ENCODE assay signal across 19 cellular contexts in genomic region chr22:50401907-50402306, GRCh38. TPM values are rescaled to one million over a fixed set of nuclear protein-coding genes. Genes with fewer than 3 reads are reported as not detected.
DNase-seq lines count a peak whose midpoint lies in the region; ATAC-seq, FAIRE-seq and TF ChIP-seq lines count a peak whose summit lies in the region.
"Had no signal": no experiment of that assay in that cellular context is flagged by ENCODE, and none has a peak within 500 bp of the region (broad histone marks: within the 10 kb centered on the region; RNA-seq: fewer than 3 reads in every experiment).

No MANE protein-coding gene starts in this region.

- POLR2A ChIA-PET in HepG2 (lab: Yijun Ruan, JAX) = no interaction called here

- H3K27ac Mint-ChIP-seq in stimulated activated naive B cell treated with anti-CD40 and anti-IgM and Interleukin-4, amounts not matched to agents 10 μg/mL and 1 μg/mL and 100 μg/mL, for 72 hours = peak overlapping the region; percentile 25

- H3K4me3 ChIP-seq in BLaER1 treated with 17β-estradiol and CSF1 and Interleukin-3, amounts not matched to agents 10 nM and 100 nM = no peak overlapping the region
- H3K4me3 ChIP-seq in HepG2 (replicated peaks in 1 of 3; ENCODE audit: insufficient read depth in 1 of 3, low read depth in 2 of 3, low read length in 3 of 3) (no peak overlapping the region), gastrocnemius medialis (no peak overlapping the region), esophagus squamous epithelium (no peak overlapping the region)
- H3K4me3 ChIP-seq: HAP-1, K562 had no signal

- H3K4me2 ChIP-seq in BLaER1 treated with 17β-estradiol and CSF1 and Interleukin-3, amounts not matched to agents 10 nM and 100 nM = peak overlapping the region; percentile 85 to 98 (median 92)
- no peak overlapping the region for H3K4me2 ChIP-seq in HepG2 (ENCODE audit: low read depth, low read length)

- WGBS in HepG2 (ENCODE audit: low lambda C conversion rate) = 97% methylated on average over 4 of the region's 4 CpGs
- 93 to 95% methylated on average over 4 of the region's 4 CpGs for WGBS in esophagus squamous epithelium, 2 donors

- TF ChIP-seq POLR2A in HepG2 (IDR thresholded peaks at IDR 0.05; ENCODE audit: insufficient read depth in 1 of 2, low read depth in 2 of 2, low read length in 2 of 2) (no peak), gastrocnemius medialis (IDR thresholded peaks at IDR 0.05) (no peak), esophagus squamous epithelium (IDR thresholded peaks at IDR 0.05) (no peak)

- peaks cover 62 to 78% (median 72%) of the 10 kb centered on the region in 10 experiments for H3K4me1 ChIP-seq in BLaER1 treated with 17β-estradiol and CSF1 and Interleukin-3, amounts not matched to agents 10 nM and 100 nM
- H3K4me1 ChIP-seq in HepG2 (ENCODE audit: insufficient read depth, low read length) (peaks cover 65% of the 10 kb centered on the region), gastrocnemius medialis (peaks cover 13 to 23% of the 10 kb centered on the region in 2 donors), esophagus squamous epithelium (peaks cover 8 to 29% (median 10%) of the 10 kb centered on the region in 3 donors)
- H3K4me1 ChIP-seq: HAP-1 had no signal

- intact Hi-C loops in HepG2 (cut with micrococcal nuclease; ENCODE audit: unreplicated experiment) (no loop called here), gastrocnemius medialis (cut with DNase I; ENCODE audit: low total_unique reads) (no loop called here), esophagus squamous epithelium (cut with DNase I) (no loop called here)

- TF ChIP-seq RAD21 in HepG2 (CRISPR knock-in tag; IDR thresholded peaks at IDR 0.05) = no peak

- no peaks in the 10 kb centered on the region for H3K27me3 ChIP-seq in BLaER1 treated with 17β-estradiol and CSF1 and Interleukin-3, amounts not matched to agents 10 nM and 100 nM
- H3K27me3 ChIP-seq in HepG2 (ENCODE audit: control insufficient read depth in 1 of 2, insufficient read depth in 2 of 2, low read length in 2 of 2) (no peaks in the 10 kb centered on the region), gastrocnemius medialis (no peaks in the 10 kb centered on the region), esophagus squamous epithelium (no peaks in the 10 kb centered on the region)

- H3K4me3 Mint-ChIP-seq in stimulated activated naive B cell treated with anti-CD40 and anti-IgM and Interleukin-4, amounts not matched to agents 10 μg/mL and 1 μg/mL and 100 μg/mL, for 72 hours = no peak overlapping the region

- no peaks in the 10 kb centered on the region for H3K27me3 Mint-ChIP-seq in stimulated activated naive B cell treated with anti-CD40 and anti-IgM and Interleukin-4, amounts not matched to agents 10 μg/mL and 1 μg/mL and 100 μg/mL, for 72 hours
- H3K27me3 Mint-ChIP-seq: CD4-positive, CD25-positive, alpha-beta regulatory T cell had no signal

- peaks cover 46% of the 10 kb centered on the region for H3K79me2 ChIP-seq in HepG2 (ENCODE audit: insufficient read depth, low read length)

- peaks cover 24 to 53% of the 10 kb centered on the region in 2 donors for H3K36me3 Mint-ChIP-seq in stimulated activated naive B cell treated with anti-CD40 and anti-IgM and Interleukin-4, amounts not matched to agents 10 μg/mL and 1 μg/mL and 100 μg/mL, for 72 hours

- H2AFZ ChIP-seq in HepG2 (ENCODE audit: low read length) = no peak overlapping the region

- TF ChIP-seq EP300 in HepG2 (IDR thresholded peaks at IDR 0.05; ENCODE audit: low read depth in 2 of 2, low read length in 2 of 2) (no peak), HepG2 (CRISPR knock-in tag; IDR thresholded peaks at IDR 0.05; ENCODE audit: borderline replicate concordance) (no peak)

- FAIRE-seq in HepG2 (lab: Jason Lieb, UNC) = no peak
- FAIRE-seq: K562, RCC 7860 had no signal

- peak overlapping the region in 7 of 11 experiments; percentile 2 to 61 (median 25); a peak in 5 of 22 replicates for H3K9ac ChIP-seq in BLaER1 treated with 17β-estradiol and CSF1 and Interleukin-3, amounts not matched to agents 10 nM and 100 nM
- H3K9ac ChIP-seq in HepG2 (ENCODE audit: insufficient read depth, low read depth, low read length) = no peak overlapping the region

- TF ChIP-seq CTCF in VCaP (conservative IDR thresholded peaks at IDR 0.05) (no peak), HepG2 (CRISPR knock-in tag; IDR thresholded peaks at IDR 0.05) (no peak), gastrocnemius medialis (IDR thresholded peaks at IDR 0.05 in 4 of 5, conservative IDR thresholded peaks at IDR 0.05 in 1 of 5) (no peak), esophagus squamous epithelium (IDR thresholded peaks at IDR 0.05) (no peak)

- ATAC-seq in HepG2 = no peak
- no peak for ATAC-seq in stimulated activated naive B cell treated with anti-CD40 and anti-IgM and Interleukin-4, amounts not matched to agents 10 μg/mL and 1 μg/mL and 100 μg/mL, for 72 hours (replicated peaks)
- ATAC-seq in gastrocnemius medialis = no peak
- ATAC-seq: K562, Right ventricle myocardium inferior had no signal

- peaks cover 36 to 63% of the 10 kb centered on the region in 2 donors for H3K4me1 Mint-ChIP-seq in stimulated activated naive B cell treated with anti-CD40 and anti-IgM and Interleukin-4, amounts not matched to agents 10 μg/mL and 1 μg/mL and 100 μg/mL, for 72 hours

- no TSS peak for BruUV-seq in HepG2 (replicated peaks; lab: Mats Ljungman, UMichigan)

- CTCF ChIA-PET in HepG2 (lab: Yijun Ruan, JAX; ENCODE audit: low intra/inter-chr PET ratio, low total read pairs) = no interaction called here

- peaks cover 8 to 87% (median 51%) of the 10 kb centered on the region in 11 experiments; a peak in 20 of 22 replicates for H4K20me1 ChIP-seq in BLaER1 treated with 17β-estradiol and CSF1 and Interleukin-3, amounts not matched to agents 10 nM and 100 nM
- H4K20me1 ChIP-seq in HepG2 (ENCODE audit: insufficient read depth, low read length) = peaks cover 25% of the 10 kb centered on the region; the same call in 1 of the 2 replicates

- peak overlapping the region in 8 of 11 experiments; percentile 1 to 77 (median 56); a peak in 7 of 22 replicates for H3K27ac ChIP-seq in BLaER1 treated with 17β-estradiol and CSF1 and Interleukin-3, amounts not matched to agents 10 nM and 100 nM
- H3K27ac ChIP-seq in VCaP = 0 out of 2 replicates have a peak overlapping the region, but pooled peaks have one; percentile 81
- H3K27ac ChIP-seq in HepG2 (ENCODE audit: extremely low read length, insufficient read depth, low read length) = no peak overlapping the region
- H3K27ac ChIP-seq in gastrocnemius medialis = no peak overlapping the region
- no peak overlapping the region for H3K27ac ChIP-seq in esophagus squamous epithelium

- in situ Hi-C loops in HepG2 (cut with HindIII; ENCODE audit: extremely low pct_ligation_motif_present, low pct_unique_long_range_greater_than_20kb) = no loop called here
- in situ Hi-C loops in gastrocnemius medialis (cut with MboI; ENCODE audit: low sequenced_read_pairs in 4 of 4) = no loop called here

- peaks cover 11 to 49% (median 25%) of the 10 kb centered on the region in 11 experiments; a peak in 21 of 22 replicates for H3K36me3 ChIP-seq in BLaER1 treated with 17β-estradiol and CSF1 and Interleukin-3, amounts not matched to agents 10 nM and 100 nM
- H3K36me3 ChIP-seq in HepG2 (replicated peaks in 1 of 2; ENCODE audit: control insufficient read depth in 1 of 2, insufficient read depth in 2 of 2, low read length in 2 of 2) (peaks cover 26 to 51% of the 10 kb centered on the region in 2 experiments), gastrocnemius medialis (peaks cover 0 to 5% of the 10 kb centered on the region in 2 donors), esophagus squamous epithelium (peaks cover 0 to 84% (median 9%) of the 10 kb centered on the region in 3 donors)

- no peaks in the 10 kb centered on the region for H3K9me3 ChIP-seq in BLaER1 treated with 17β-estradiol and CSF1 and Interleukin-3, amounts not matched to agents 10 nM and 100 nM (replicated peaks in 1 of 11)
- H3K9me3 ChIP-seq in HepG2 (ENCODE audit: low read length) = no peaks in the 10 kb centered on the region
- no peaks in the 10 kb centered on the region for H3K9me3 ChIP-seq in gastrocnemius medialis
- H3K9me3 ChIP-seq in esophagus squamous epithelium = no peaks in the 10 kb centered on the region
- H3K9me3 ChIP-seq: HAP-1 had no signal

- H3K9me3 Mint-ChIP-seq in stimulated activated naive B cell treated with anti-CD40 and anti-IgM and Interleukin-4, amounts not matched to agents 10 μg/mL and 1 μg/mL and 100 μg/mL, for 72 hours = no peaks in the 10 kb centered on the region
- H3K9me3 Mint-ChIP-seq: CD4-positive, CD25-positive, alpha-beta regulatory T cell had no signal

- DNase-seq in HepG2 (ENCODE audit: low spot score) = no peak
- no peak for DNase-seq in stimulated activated naive B cell treated with anti-CD40 and anti-IgM and Interleukin-4, amounts not matched to agents 10 μg/mL and 1 μg/mL and 100 μg/mL, for 72 hours
- no peak for DNase-seq in DMS79 treated with DMSO at 0.1 percent for 48 hours (lab: John Stamatoyannopoulos, UW)
- DNase-seq in gastrocnemius medialis = no peak
- no peak for DNase-seq in esophagus squamous epithelium (lab: John Stamatoyannopoulos, UW)
- DNase-seq: ACHN; CD4-positive, CD25-positive, alpha-beta regulatory T cell; COR-L47; GDM1; NCI-H1105; NCI-H1694; NCI-H510A treated with DMSO at 0.1 percent for 48 hours; NCI-H774 had no signal

RNA-seq across cellular contexts. Expression of gene PPP6R2, which starts 58.8 kb away (rescaled TPM):
- total RNA-seq in HepG2 (2016; rRNA removed; fragmentation: Illumina TruSeq; extraction: Trizol) = 36.1 and 55.0 TPM in 2 replicates
- 13.5 and 14.8 TPM in 2 replicates for total RNA-seq in HepG2 (2016; cell fraction: cytosol; rRNA removed; fragmentation: Illumina TruSeq; extraction: Trizol; ENCODE audit: low read depth)
- 33.5 and 56.7 TPM in 2 replicates for total RNA-seq in HepG2 (2016; cell fraction: insoluble cytoplasmic fraction; rRNA removed; fragmentation: Illumina TruSeq; extraction: Trizol)
- total RNA-seq in HepG2 (2016; cell fraction: membrane; rRNA removed; fragmentation: Illumina TruSeq; extraction: Trizol) = 26.4 and 27.2 TPM in 2 replicates
- 53.7 and 65.8 TPM in 2 replicates for total RNA-seq in HepG2 (2016; cell fraction: nucleus; rRNA removed; fragmentation: Illumina TruSeq; extraction: Trizol)
- 102 and 112 TPM in 2 replicates for polyA plus RNA-seq in HepG2 (2011; rRNA removed)
- polyA plus RNA-seq in HepG2 (2011; cell fraction: cytosol; rRNA removed) = 56.6 and 76.3 TPM in 2 replicates
- 458 and 611 TPM in 2 replicates for polyA plus RNA-seq in HepG2 (2011; cell fraction: nucleus; rRNA removed)
- polyA plus RNA-seq in HepG2 (2012) = 58.5 and 66.4 TPM in 2 replicates
- 6.8 and 7.7 TPM in 2 replicates for polyA plus RNA-seq in HepG2 (2016; cell fraction: cytosol; fragmentation: Illumina TruSeq; extraction: Trizol; ENCODE audit: low read depth)
- polyA plus RNA-seq in HepG2 (2016; cell fraction: insoluble cytoplasmic fraction; fragmentation: Illumina TruSeq; extraction: Trizol; ENCODE audit: low read depth) = 26.5 and 32.8 TPM in 2 replicates
- 17.1 and 18.2 TPM in 2 replicates for polyA plus RNA-seq in HepG2 (2016; cell fraction: membrane; fragmentation: Illumina TruSeq; extraction: Trizol; ENCODE audit: low read depth)
- 172 and 175 TPM in 2 replicates for polyA plus RNA-seq in HepG2 (2016; cell fraction: nucleus; fragmentation: Illumina TruSeq; extraction: Trizol; ENCODE audit: insufficient read depth, low read depth)
- polyA minus RNA-seq in HepG2 (2011; rRNA and poly(A)+ RNA removed; ENCODE audit: low replicate concordance) = 25.0 and 101 TPM in 2 replicates
- polyA minus RNA-seq in HepG2 (2011; cell fraction: cytosol; rRNA and poly(A)+ RNA removed) = 29.8 and 30.8 TPM in 2 replicates
- polyA minus RNA-seq in HepG2 (2011; cell fraction: nucleus; rRNA and poly(A)+ RNA removed) = 84.9 and 89.9 TPM in 2 replicates
- 10 to 100 TPM; 55.7 to 96.2 (median 74.1) TPM for total RNA-seq in gastrocnemius medialis
- 10 to 100 TPM; 35.6 to 50.8 (median 45.6) TPM for total RNA-seq in esophagus squamous epithelium

Comparison
In these comparisons a context has a peak if more than half of its experiments do, and no peak if none do; other contexts are left out.
1. H3K27ac ChIP-seq: peak in BLaER1 treated with 17β-estradiol and CSF1 and Interleukin-3, amounts not matched to agents 10 nM and 100 nM (8 of 11) and VCaP (single experiment); none in HepG2 (single experiment), gastrocnemius medialis (0 of 4) and esophagus squamous epithelium (0 of 4).